ENCODE assay signal across 9 cellular contexts in the genomic region with DNA sequence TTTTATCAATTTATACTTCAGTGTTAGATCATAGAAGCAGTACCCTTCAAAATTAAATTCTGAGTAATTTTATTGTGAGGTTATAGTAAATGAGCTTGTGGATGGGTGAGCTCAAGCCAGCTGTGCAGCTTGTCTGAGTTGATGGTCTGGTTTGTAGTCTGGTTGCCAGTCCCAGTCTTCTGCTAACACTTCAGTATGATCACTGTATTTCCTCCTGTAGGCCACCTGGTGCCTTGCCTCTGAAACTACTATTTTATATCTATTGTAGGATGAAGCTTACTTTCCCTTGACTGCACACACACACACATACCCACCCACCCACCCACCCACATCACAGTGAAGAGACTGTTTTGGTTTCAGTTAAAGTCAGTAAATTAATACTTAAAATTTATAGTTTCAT.
DNase-seq lines count a peak whose midpoint lies in the region; ATAC-seq, FAIRE-seq and TF ChIP-seq lines count a peak whose summit lies in the region.
"Had no signal": no experiment of that assay in that cellular context is flagged by ENCODE, and none has a peak within 500 bp of the region (broad histone marks: within the 10 kb centered on the region; RNA-seq: fewer than 3 reads in every experiment).

No MANE protein-coding gene starts in this region.

- ATAC-seq in IMR-90 (ENCODE audit: low read depth) (no peak), left cardiac atrium (no peak)

- no peak overlapping the region for H3K27ac ChIP-seq in breast epithelium
- H3K27ac ChIP-seq in IMR-90 (ENCODE audit: insufficient read depth, low read length) = no peak overlapping the region
- H3K27ac ChIP-seq in WERI-Rb-1 = no peak overlapping the region
- H3K27ac ChIP-seq in keratinocyte (ENCODE audit: control insufficient read depth, insufficient read depth, low read length) = no peak overlapping the region
- H3K27ac ChIP-seq in substantia nigra (ENCODE audit: low read depth, low read length, poor library complexity, severe bottlenecking) = no peak overlapping the region

- TF ChIP-seq CTCF in MCF 10A (IDR thresholded peaks at IDR 0.05; ENCODE audit: unreplicated experiment) = peak; percentile 18
- no peak for TF ChIP-seq CTCF in breast epithelium (IDR thresholded peaks at IDR 0.05)
- no peak for TF ChIP-seq CTCF in IMR-90 (conservative IDR thresholded peaks at IDR 0.05; ENCODE audit: low read depth, low read length)
- TF ChIP-seq CTCF in WERI-Rb-1 (IDR thresholded peaks at IDR 0.05; ENCODE audit: low read depth, low read length) = peak; percentile 28; the same call in 1 of the 2 replicates
- peak in 2 of 3 experiments; percentile 28 to 29 for TF ChIP-seq CTCF in keratinocyte (optimal IDR thresholded peaks at IDR 0.05 in 1 of 3, IDR thresholded peaks at IDR 0.05 in 1 of 3, conservative IDR thresholded peaks at IDR 0.05 in 1 of 3; ENCODE audit: extremely low read depth in 1 of 3, insufficient read depth in 2 of 3, low read length in 3 of 3)

- H3K4me3 ChIP-seq in breast epithelium (no peak overlapping the region), IMR-90 (ENCODE audit: insufficient read depth, low read depth, low read length) (no peak overlapping the region), WERI-Rb-1 (ENCODE audit: low read depth, low read length) (no peak overlapping the region), keratinocyte (ENCODE audit: control insufficient read depth in 2 of 3, extremely low read depth in 1 of 3, insufficient read depth in 2 of 3, low read depth in 1 of 3, low read length in 3 of 3) (no peak overlapping the region), H7 (ENCODE audit: insufficient read depth, low read depth, low read length) (no peak overlapping the region)

- H3K36me3 ChIP-seq in breast epithelium (no peaks in the 10 kb centered on the region), IMR-90 (ENCODE audit: control insufficient read depth, insufficient read depth, low read length) (no peaks in the 10 kb centered on the region; the same call in 1 of the 2 replicates), WERI-Rb-1 (no peaks in the 10 kb centered on the region), keratinocyte (ENCODE audit: control insufficient read depth in 2 of 2, extremely low read depth in 1 of 2, insufficient read depth in 2 of 2, low read length in 2 of 2) (peaks cover 0 to 3% of the 10 kb centered on the region in 2 experiments), H7 (replicated peaks; ENCODE audit: control insufficient read depth, insufficient read depth, low read length) (no peaks in the 10 kb centered on the region)

- H3K4ac ChIP-seq in IMR-90 (ENCODE audit: low read depth, low read length) = no peak overlapping the region

- TF ChIP-seq RAD21 in IMR-90 (IDR thresholded peaks at IDR 0.05; ENCODE audit: low read length) = no peak

- H3K27ac Mint-ChIP-seq in MCF 10A (ENCODE audit: low read depth, unreplicated experiment) = no peak overlapping the region

- H3K27me3 ChIP-seq in breast epithelium (no peaks in the 10 kb centered on the region), IMR-90 (ENCODE audit: control insufficient read depth, insufficient read depth, low read length) (no peaks in the 10 kb centered on the region), WERI-Rb-1 (ENCODE audit: insufficient read depth, low read depth, severe bottlenecking) (no peaks in the 10 kb centered on the region), keratinocyte (ENCODE audit: control insufficient read depth, extremely low read depth, insufficient read depth, low read length) (no peaks in the 10 kb centered on the region), H7 (ENCODE audit: control insufficient read depth, insufficient read depth, low read length) (no peaks in the 10 kb centered on the region)

- in situ Hi-C loops in IMR-90 (cut with MboI; ENCODE audit: low sequenced_read_pairs) = no loop called here

- H3K9me1 ChIP-seq in IMR-90 (ENCODE audit: insufficient read depth, low read length) (peaks cover 10% of the 10 kb centered on the region), keratinocyte (ENCODE audit: control insufficient read depth, extremely low read depth, insufficient read depth, low read length) (no peaks in the 10 kb centered on the region)

- H3K23ac ChIP-seq in IMR-90 (ENCODE audit: low read depth, low read length) = no peak overlapping the region

- H2BK20ac ChIP-seq in IMR-90 (ENCODE audit: low read depth, low read length) = no peak overlapping the region

- no peak overlapping the region for H3K4me2 ChIP-seq in IMR-90 (ENCODE audit: low read depth, low read length)
- no peak overlapping the region for H3K4me2 ChIP-seq in keratinocyte (ENCODE audit: control insufficient read depth, extremely low read depth, insufficient read depth, low read depth, low read length)

- no peak overlapping the region for H4K5ac ChIP-seq in IMR-90 (ENCODE audit: low read depth, low read length)

- no peaks in the 10 kb centered on the region for H3K4me1 ChIP-seq in breast epithelium
- H3K4me1 ChIP-seq in IMR-90 (ENCODE audit: control insufficient read depth, insufficient read depth, low read length) = peaks cover 7% of the 10 kb centered on the region
- H3K4me1 ChIP-seq in keratinocyte (ENCODE audit: control insufficient read depth, extremely low read depth, insufficient read depth, low read length) = peaks cover 14% of the 10 kb centered on the region

- H3K9me3 ChIP-seq in breast epithelium (no peaks in the 10 kb centered on the region), IMR-90 (ENCODE audit: control insufficient read depth, insufficient read depth, low read length) (no peaks in the 10 kb centered on the region), WERI-Rb-1 (ENCODE audit: severe bottlenecking) (peaks cover 2% of the 10 kb centered on the region), keratinocyte (ENCODE audit: control insufficient read depth, low read depth, low read length) (no peaks in the 10 kb centered on the region)

- H4K8ac ChIP-seq in IMR-90 (ENCODE audit: low read depth in 2 of 2, low read length in 2 of 2) = no peak overlapping the region

- H3K9ac ChIP-seq in IMR-90 (ENCODE audit: low read depth, low read length) (no peak overlapping the region), keratinocyte (ENCODE audit: control insufficient read depth, extremely low read depth, insufficient read depth, low read length) (no peak overlapping the region)

- dilution Hi-C loops in IMR-90 (cut with HindIII; ENCODE audit: low sequenced_read_pairs, unreplicated experiment) (no loop called here), keratinocyte (cut with MboI; ENCODE audit: extremely low pct_ligation_motif_present, low sequenced_read_pairs) (no loop called here)

- H2BK5ac ChIP-seq in IMR-90 (ENCODE audit: low read depth, low read length, poor library complexity, severe bottlenecking) = no peak overlapping the region

- peaks cover 17 to 70% of the 10 kb centered on the region in 2 experiments for H3K79me1 ChIP-seq in IMR-90 (ENCODE audit: low read depth in 1 of 2, low read length in 2 of 2)

- TF ChIP-seq POLR2A in breast epithelium (IDR thresholded peaks at IDR 0.05) (no peak), IMR-90 (IDR thresholded peaks at IDR 0.05; ENCODE audit: low read depth, low read length) (no peak)

- CTCF ChIA-PET in MCF 10A (lab: Yijun Ruan, JAX) = interaction anchor here (0.6 to 3.5 kb wide), 8 partner anchors 9 to 265 kb away, joined by 3 to 37 read pairs (median 4); no protein-coding TSS in a partner anchor
- CTCF ChIA-PET in IMR-90 (lab: Yijun Ruan, JAX) = interaction anchor here (0.6 to 0.8 kb wide), 2 partner anchors 23 to 263 kb away, joined by 4 read pairs; no protein-coding TSS in a partner anchor

- BruUV-seq in MCF 10A (replicated peaks; lab: Mats Ljungman, UMichigan) (no TSS peak), IMR-90 (replicated peaks; lab: Mats Ljungman, UMichigan) (no TSS peak)

- DNase-seq in MCF 10A (ENCODE audit: unreplicated experiment) = peak; percentile 42
- DNase-seq in breast epithelium (ENCODE audit: low spot score in 2 of 2) = no peak
- DNase-seq in IMR-90 = peak; percentile 44
- peak; percentile 32 for DNase-seq in WERI-Rb-1
- no peak for DNase-seq in keratinocyte (ENCODE audit: low read depth, low spot score)
- no peak for DNase-seq in H7
- no peak for DNase-seq in left cardiac atrium
- no peak for DNase-seq in substantia nigra (lab: John Stamatoyannopoulos, UW)

- intact Hi-C loops in MCF 10A (cut with micrococcal nuclease) = loop anchor here (1.0 to 2.0 kb wide), 2 partner anchors 81 to 261 kb away; no protein-coding TSS in a partner anchor
- intact Hi-C loops in breast epithelium (cut with DNase I; ENCODE audit: low total_unique reads) = no loop called here
- intact Hi-C loops in IMR-90 (cut with micrococcal nuclease) = no loop called here
- intact Hi-C loops in left cardiac atrium (cut with DNase I) = no loop called here

- H2AFZ ChIP-seq in IMR-90 (replicated peaks; ENCODE audit: low read length, poor library complexity) = no peak overlapping the region
- no peak overlapping the region for H2AFZ ChIP-seq in keratinocyte (ENCODE audit: control insufficient read depth, low read length)

- no peaks in the 10 kb centered on the region for H4K20me1 ChIP-seq in IMR-90 (ENCODE audit: insufficient read depth, low read length)
- no peaks in the 10 kb centered on the region for H4K20me1 ChIP-seq in keratinocyte (ENCODE audit: control insufficient read depth, extremely low read depth, insufficient read depth, low read length)

- H3K9me3 Mint-ChIP-seq in MCF 10A (ENCODE audit: unreplicated experiment) = no peaks in the 10 kb centered on the region

- H3K27me3 Mint-ChIP-seq in MCF 10A (ENCODE audit: insufficient read depth, unreplicated experiment) = no peaks in the 10 kb centered on the region

- no peak overlapping the region for H3K14ac ChIP-seq in IMR-90 (replicated peaks; ENCODE audit: low read depth, low read length)

- H2AK5ac ChIP-seq in IMR-90 (ENCODE audit: low read depth, low read length) = no peak overlapping the region

- no peak overlapping the region for H2BK120ac ChIP-seq in IMR-90 (ENCODE audit: low read depth, low read length)

- peaks cover 17% of the 10 kb centered on the region for H3K79me2 ChIP-seq in keratinocyte (ENCODE audit: control insufficient read depth, insufficient read depth, low read length)

- H3K4me1 Mint-ChIP-seq in MCF 10A (ENCODE audit: insufficient read depth, unreplicated experiment) = no peaks in the 10 kb centered on the region

- no peak overlapping the region for H3K4me3 Mint-ChIP-seq in MCF 10A (ENCODE audit: unreplicated experiment)

- H3K56ac ChIP-seq in IMR-90 (ENCODE audit: extremely low read depth, insufficient read depth, low read length) = no peak overlapping the region

- no peak overlapping the region for H4K91ac ChIP-seq in IMR-90 (ENCODE audit: insufficient read depth, low read depth, low read length)

- no peak overlapping the region for H3K18ac ChIP-seq in IMR-90 (ENCODE audit: low read depth, low read length)

- FAIRE-seq in keratinocyte (lab: Jason Lieb, UNC) = no peak
- FAIRE-seq: G401.6 had no signal

- H2BK15ac ChIP-seq in IMR-90 (ENCODE audit: low read depth, low read length) = no peak overlapping the region; the same call in 2 of the 3 replicates

- POLR2A ChIA-PET in MCF 10A (lab: Yijun Ruan, JAX) = interaction anchor here (1.0 to 2.5 kb wide), 7 partner anchors 9 to 82 kb away, joined by 3 to 34 read pairs (median 4); partner anchors contain the start of gene SIPA1L1
- POLR2A ChIA-PET in IMR-90 (lab: Charles Lee; ENCODE audit: unreplicated experiment) = no interaction called here

- no peaks in the 10 kb centered on the region for H3K36me3 Mint-ChIP-seq in MCF 10A (ENCODE audit: insufficient read depth, unreplicated experiment)

- no peak overlapping the region for H2AK9ac ChIP-seq in IMR-90 (replicated peaks; ENCODE audit: low read depth, low read length, poor library complexity)

Comparison
In these comparisons a context has a peak if more than half of its experiments do, and no peak if none do; other contexts are left out.
1. DNase-seq: peak in MCF 10A (single experiment), IMR-90 (single experiment) and WERI-Rb-1 (single experiment); none in breast epithelium (0 of 2), keratinocyte (single experiment), H7 (single experiment), left cardiac atrium (single experiment) and substantia nigra (0 of 49).
2. CTCF ChIP-seq: peak in MCF 10A (single experiment), WERI-Rb-1 (single experiment) and keratinocyte (2 of 3); none in breast epithelium (0 of 3) and IMR-90 (single experiment).